In the genomic region with DNA sequence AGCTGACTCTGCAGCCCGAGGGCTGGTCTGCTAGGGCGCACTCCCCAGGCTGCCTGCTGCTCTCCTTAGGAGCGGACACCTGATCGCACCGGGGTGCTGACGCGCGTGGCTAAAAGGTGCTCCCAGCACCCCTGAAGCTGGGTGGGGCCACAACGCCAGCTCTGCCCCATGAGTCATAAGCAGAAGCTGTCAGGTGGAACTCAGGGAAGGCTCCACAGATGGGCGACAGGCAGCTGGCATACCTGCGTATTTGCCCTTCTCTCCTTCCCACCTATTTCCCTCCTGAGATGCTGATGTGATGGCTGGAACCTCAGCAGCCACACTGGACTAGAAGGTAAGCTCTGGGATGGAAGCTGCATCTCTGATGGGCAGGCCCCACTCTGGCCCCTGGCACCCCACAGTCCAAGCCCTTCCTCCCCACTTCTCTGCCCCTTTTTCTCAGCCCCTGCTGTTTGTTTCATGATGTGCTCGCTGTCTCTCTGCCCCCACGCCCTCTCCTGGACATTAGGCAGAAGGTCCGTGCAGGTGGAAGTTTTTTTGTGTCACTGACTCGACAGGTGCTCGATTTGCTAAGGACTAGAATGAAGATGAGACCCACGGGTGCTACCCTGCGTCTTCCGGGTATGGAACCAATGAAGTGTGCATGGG, we compare ENCODE assay signal across 2 cellular contexts.
TF ChIP-seq lines count a peak whose summit lies in the region.

No MANE protein-coding gene starts in this region.

TF ChIP-seq in IMR-90, 13 proteins besides CTCF, POLR2A, EP300 and RAD21:
- TF ChIP-seq, protein P1, sequence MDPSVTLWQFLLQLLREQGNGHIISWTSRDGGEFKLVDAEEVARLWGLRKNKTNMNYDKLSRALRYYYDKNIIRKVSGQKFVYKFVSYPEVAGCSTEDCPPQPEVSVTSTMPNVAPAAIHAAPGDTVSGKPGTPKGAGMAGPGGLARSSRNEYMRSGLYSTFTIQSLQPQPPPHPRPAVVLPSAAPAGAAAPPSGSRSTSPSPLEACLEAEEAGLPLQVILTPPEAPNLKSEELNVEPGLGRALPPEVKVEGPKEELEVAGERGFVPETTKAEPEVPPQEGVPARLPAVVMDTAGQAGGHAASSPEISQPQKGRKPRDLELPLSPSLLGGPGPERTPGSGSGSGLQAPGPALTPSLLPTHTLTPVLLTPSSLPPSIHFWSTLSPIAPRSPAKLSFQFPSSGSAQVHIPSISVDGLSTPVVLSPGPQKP (IDR thresholded peaks at IDR 0.05; ENCODE audit: borderline replicate concordance, low read depth, low read length): no peak
- TF ChIP-seq MAFK (IDR thresholded peaks at IDR 0.05; ENCODE audit: low read depth, low read length): no peak
- no peak for TF ChIP-seq NFE2L2 (IDR thresholded peaks at IDR 0.05; ENCODE audit: low read depth, low read length)
- TF ChIP-seq RFX5 (IDR thresholded peaks at IDR 0.05; ENCODE audit: low read depth, low read length): no peak
- no peak for TF ChIP-seq SMC3 (IDR thresholded peaks at IDR 0.05; ENCODE audit: low read depth, low read length)
- no peak for TF ChIP-seq MAZ (IDR thresholded peaks at IDR 0.05; ENCODE audit: borderline replicate concordance, low read depth, low read length)
- no peak for TF ChIP-seq CEBPB (IDR thresholded peaks at IDR 0.05; ENCODE audit: low read depth, low read length)
- TF ChIP-seq, protein P2, sequence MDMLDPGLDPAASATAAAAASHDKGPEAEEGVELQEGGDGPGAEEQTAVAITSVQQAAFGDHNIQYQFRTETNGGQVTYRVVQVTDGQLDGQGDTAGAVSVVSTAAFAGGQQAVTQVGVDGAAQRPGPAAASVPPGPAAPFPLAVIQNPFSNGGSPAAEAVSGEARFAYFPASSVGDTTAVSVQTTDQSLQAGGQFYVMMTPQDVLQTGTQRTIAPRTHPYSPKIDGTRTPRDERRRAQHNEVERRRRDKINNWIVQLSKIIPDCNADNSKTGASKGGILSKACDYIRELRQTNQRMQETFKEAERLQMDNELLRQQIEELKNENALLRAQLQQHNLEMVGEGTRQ (IDR thresholded peaks at IDR 0.05; ENCODE audit: low read depth, low read length): no peak
- TF ChIP-seq FOS (IDR thresholded peaks at IDR 0.05; ENCODE audit: low read depth, low read length): no peak
- no peak for TF ChIP-seq MXI1 (IDR thresholded peaks at IDR 0.05; ENCODE audit: borderline replicate concordance, low read depth, low read length)
- TF ChIP-seq RCOR1 (IDR thresholded peaks at IDR 0.05; ENCODE audit: insufficient replicate concordance, low read length): no peak
- TF ChIP-seq BHLHE40 (IDR thresholded peaks at IDR 0.05; ENCODE audit: low read depth, low read length): no peak
- TF ChIP-seq CHD1 (IDR thresholded peaks at IDR 0.05; ENCODE audit: low read depth, low read length): no peak
TF ChIP-seq in IMR-90: peak in this region for 0.

TF ChIP-seq in K562, 482 proteins besides CTCF, POLR2A, EP300 and RAD21:
- TF ChIP-seq BCOR (IDR thresholded peaks at IDR 0.05): 0 out of 2 replicates have a peak, but pooled peaks have one; percentile 18
- no peak for TF ChIP-seq MTF1 (CRISPR knock-in tag; IDR thresholded peaks at IDR 0.05; ENCODE audit: borderline replicate concordance)
- TF ChIP-seq GATA2 (CRISPR knock-in tag; IDR thresholded peaks at IDR 0.05): no peak
- no peak for TF ChIP-seq HEY1 (CRISPR knock-in tag; IDR thresholded peaks at IDR 0.05; ENCODE audit: borderline replicate concordance)
- TF ChIP-seq TRIM24 (IDR thresholded peaks at IDR 0.05): no peak
- peak; percentile 79 for TF ChIP-seq RBM25 (IDR thresholded peaks at IDR 0.05; ENCODE audit: low read depth, low read length, severe bottlenecking)
- no peak for TF ChIP-seq ZNF695 (CRISPR knock-in tag; IDR thresholded peaks at IDR 0.05)
- TF ChIP-seq CBFB (CRISPR knock-in tag; IDR thresholded peaks at IDR 0.05): no peak
- TF ChIP-seq, protein P3, sequence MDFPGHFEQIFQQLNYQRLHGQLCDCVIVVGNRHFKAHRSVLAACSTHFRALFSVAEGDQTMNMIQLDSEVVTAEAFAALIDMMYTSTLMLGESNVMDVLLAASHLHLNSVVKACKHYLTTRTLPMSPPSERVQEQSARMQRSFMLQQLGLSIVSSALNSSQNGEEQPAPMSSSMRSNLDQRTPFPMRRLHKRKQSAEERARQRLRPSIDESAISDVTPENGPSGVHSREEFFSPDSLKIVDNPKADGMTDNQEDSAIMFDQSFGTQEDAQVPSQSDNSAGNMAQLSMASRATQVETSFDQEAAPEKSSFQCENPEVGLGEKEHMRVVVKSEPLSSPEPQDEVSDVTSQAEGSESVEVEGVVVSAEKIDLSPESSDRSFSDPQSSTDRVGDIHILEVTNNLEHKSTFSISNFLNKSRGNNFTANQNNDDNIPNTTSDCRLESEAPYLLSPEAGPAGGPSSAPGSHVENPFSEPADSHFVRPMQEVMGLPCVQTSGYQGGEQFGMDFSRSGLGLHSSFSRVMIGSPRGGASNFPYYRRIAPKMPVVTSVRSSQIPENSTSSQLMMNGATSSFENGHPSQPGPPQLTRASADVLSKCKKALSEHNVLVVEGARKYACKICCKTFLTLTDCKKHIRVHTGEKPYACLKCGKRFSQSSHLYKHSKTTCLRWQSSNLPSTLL (IDR thresholded peaks at IDR 0.05): no peak
- TF ChIP-seq NFE2 (IDR thresholded peaks at IDR 0.05; ENCODE audit: low read depth): no peak
- TF ChIP-seq PTBP1 (IDR thresholded peaks at IDR 0.05; ENCODE audit: low read depth, low read length): peak; percentile 78; the same call in 1 of the 2 replicates
- TF ChIP-seq BDP1 (IDR thresholded peaks at IDR 0.05; ENCODE audit: insufficient read depth, insufficient read length): no peak
- TF ChIP-seq BMI1 (IDR thresholded peaks at IDR 0.05; ENCODE audit: low read length): no peak
- no peak for TF ChIP-seq SPI1 (IDR thresholded peaks at IDR 0.05; ENCODE audit: borderline replicate concordance, low read depth, low read length)
- TF ChIP-seq ARID3B (CRISPR knock-in tag; IDR thresholded peaks at IDR 0.05; ENCODE audit: borderline replicate concordance): no peak
- TF ChIP-seq, protein P4, sequence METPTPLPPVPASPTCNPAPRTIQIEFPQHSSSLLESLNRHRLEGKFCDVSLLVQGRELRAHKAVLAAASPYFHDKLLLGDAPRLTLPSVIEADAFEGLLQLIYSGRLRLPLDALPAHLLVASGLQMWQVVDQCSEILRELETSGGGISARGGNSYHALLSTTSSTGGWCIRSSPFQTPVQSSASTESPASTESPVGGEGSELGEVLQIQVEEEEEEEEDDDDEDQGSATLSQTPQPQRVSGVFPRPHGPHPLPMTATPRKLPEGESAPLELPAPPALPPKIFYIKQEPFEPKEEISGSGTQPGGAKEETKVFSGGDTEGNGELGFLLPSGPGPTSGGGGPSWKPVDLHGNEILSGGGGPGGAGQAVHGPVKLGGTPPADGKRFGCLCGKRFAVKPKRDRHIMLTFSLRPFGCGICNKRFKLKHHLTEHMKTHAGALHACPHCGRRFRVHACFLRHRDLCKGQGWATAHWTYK (CRISPR knock-in tag; IDR thresholded peaks at IDR 0.05): no peak
- TF ChIP-seq ZNF639 (CRISPR knock-in tag; conservative IDR thresholded peaks at IDR 0.05 in 1 of 2, IDR thresholded peaks at IDR 0.05 in 1 of 2): no peak
- TF ChIP-seq ARHGAP35 (IDR thresholded peaks at IDR 0.05; ENCODE audit: partially characterized antibody): no peak
- TF ChIP-seq RFX5 (IDR thresholded peaks at IDR 0.05; ENCODE audit: low read depth, low read length): no peak
- TF ChIP-seq, protein P5, sequence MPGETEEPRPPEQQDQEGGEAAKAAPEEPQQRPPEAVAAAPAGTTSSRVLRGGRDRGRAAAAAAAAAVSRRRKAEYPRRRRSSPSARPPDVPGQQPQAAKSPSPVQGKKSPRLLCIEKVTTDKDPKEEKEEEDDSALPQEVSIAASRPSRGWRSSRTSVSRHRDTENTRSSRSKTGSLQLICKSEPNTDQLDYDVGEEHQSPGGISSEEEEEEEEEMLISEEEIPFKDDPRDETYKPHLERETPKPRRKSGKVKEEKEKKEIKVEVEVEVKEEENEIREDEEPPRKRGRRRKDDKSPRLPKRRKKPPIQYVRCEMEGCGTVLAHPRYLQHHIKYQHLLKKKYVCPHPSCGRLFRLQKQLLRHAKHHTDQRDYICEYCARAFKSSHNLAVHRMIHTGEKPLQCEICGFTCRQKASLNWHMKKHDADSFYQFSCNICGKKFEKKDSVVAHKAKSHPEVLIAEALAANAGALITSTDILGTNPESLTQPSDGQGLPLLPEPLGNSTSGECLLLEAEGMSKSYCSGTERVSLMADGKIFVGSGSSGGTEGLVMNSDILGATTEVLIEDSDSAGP (CRISPR knock-in tag; IDR thresholded peaks at IDR 0.05): no peak
- TF ChIP-seq, protein P6, sequence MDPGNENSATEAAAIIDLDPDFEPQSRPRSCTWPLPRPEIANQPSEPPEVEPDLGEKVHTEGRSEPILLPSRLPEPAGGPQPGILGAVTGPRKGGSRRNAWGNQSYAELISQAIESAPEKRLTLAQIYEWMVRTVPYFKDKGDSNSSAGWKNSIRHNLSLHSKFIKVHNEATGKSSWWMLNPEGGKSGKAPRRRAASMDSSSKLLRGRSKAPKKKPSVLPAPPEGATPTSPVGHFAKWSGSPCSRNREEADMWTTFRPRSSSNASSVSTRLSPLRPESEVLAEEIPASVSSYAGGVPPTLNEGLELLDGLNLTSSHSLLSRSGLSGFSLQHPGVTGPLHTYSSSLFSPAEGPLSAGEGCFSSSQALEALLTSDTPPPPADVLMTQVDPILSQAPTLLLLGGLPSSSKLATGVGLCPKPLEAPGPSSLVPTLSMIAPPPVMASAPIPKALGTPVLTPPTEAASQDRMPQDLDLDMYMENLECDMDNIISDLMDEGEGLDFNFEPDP (CRISPR knock-in tag; IDR thresholded peaks at IDR 0.05): no peak
- TF ChIP-seq POLR2AphosphoS2 (IDR thresholded peaks at IDR 0.05; ENCODE audit: low read length): no peak
- no peak for TF ChIP-seq CHCHD3 (CRISPR knock-in tag; IDR thresholded peaks at IDR 0.05)
